25 cellular contexts compared by ENCODE assay signal in genomic region chr7:741191-741671, GRCh38. TPM values are rescaled to one million over a fixed set of nuclear protein-coding genes. Genes with fewer than 3 reads are reported as not detected.
DNase-seq lines count a peak whose midpoint lies in the region; ATAC-seq and TF ChIP-seq lines count a peak whose summit lies in the region.
"Had no signal": no experiment of that assay in that cellular context is flagged by ENCODE, and none has a peak within 500 bp of the region (broad histone marks: within the 10 kb centered on the region; RNA-seq: fewer than 3 reads in every experiment).

No MANE protein-coding gene starts in this region.

- intact Hi-C loops in Right ventricle myocardium superior (cut with DNase I) (no loop called here), left cardiac atrium (cut with DNase I) (no loop called here), mucosa of descending colon (cut with DNase I, micrococcal nuclease) (no loop called here), spleen (cut with DNase I; ENCODE audit: low total_unique reads) (no loop called here)

- peaks cover 5% of the 10 kb centered on the region for H3K4me1 Mint-ChIP-seq in glutamatergic neuron (ENCODE audit: low read depth, unreplicated experiment)

- H3K36me3 ChIP-seq in mucosa of descending colon (ENCODE audit: low read depth) (no peaks in the 10 kb centered on the region), spleen (peaks cover 0 to 63% (median 31%) of the 10 kb centered on the region in 6 donors)

- no peak for ATAC-seq in Right ventricle myocardium superior (ENCODE audit: poor library complexity)
- no peak for ATAC-seq in left cardiac atrium
- no peak for ATAC-seq in mucosa of descending colon
- no peak for ATAC-seq in foreskin keratinocyte
- ATAC-seq: K562, PC-3 had no signal

- no peaks in the 10 kb centered on the region for H3K4me1 ChIP-seq in mucosa of descending colon (ENCODE audit: low read depth)
- no peaks in the 10 kb centered on the region for H3K4me1 ChIP-seq in spleen
- no peaks in the 10 kb centered on the region for H3K4me1 ChIP-seq in foreskin keratinocyte

- TF ChIP-seq POLR2A in spleen (IDR thresholded peaks at IDR 0.05), result no peak

- no peaks in the 10 kb centered on the region for H3K36me3 Mint-ChIP-seq in glutamatergic neuron (ENCODE audit: unreplicated experiment)

- peaks cover 5% of the 10 kb centered on the region for H3K9me3 Mint-ChIP-seq in glutamatergic neuron (ENCODE audit: unreplicated experiment)
- H3K9me3 Mint-ChIP-seq: CD4-positive, alpha-beta T cell; H9 had no signal

- H3K9me3 ChIP-seq in mucosa of descending colon, result no peaks in the 10 kb centered on the region
- H3K9me3 ChIP-seq in spleen, result peaks cover 0 to 2% (median 0%) of the 10 kb centered on the region in 8 donors
- H3K9me3 ChIP-seq: BLaER1 treated with 17β-estradiol and CSF1 and Interleukin-3, amounts not matched to agents 10 nM and 100 nM had no signal

- WGBS in spleen, 5 donors, result 92 to 98% (median 96%) methylated on average over 10 to 17 of the region's 17 CpGs

- H3K4me3 Mint-ChIP-seq in glutamatergic neuron (ENCODE audit: unreplicated experiment), result no peak overlapping the region
- H3K4me3 Mint-ChIP-seq: CD4-positive, alpha-beta T cell; H9 had no signal

- H3K27me3 Mint-ChIP-seq in glutamatergic neuron (ENCODE audit: unreplicated experiment), result peaks cover 3% of the 10 kb centered on the region
- H3K27me3 Mint-ChIP-seq: CD4-positive, alpha-beta T cell had no signal

- H3K27me3 ChIP-seq in spleen (replicated peaks in 1 of 7) (no peaks in the 10 kb centered on the region), foreskin keratinocyte (no peaks in the 10 kb centered on the region)
- H3K27me3 ChIP-seq: BLaER1 treated with 17β-estradiol and CSF1 and Interleukin-3, amounts not matched to agents 10 nM and 100 nM had no signal

- TF ChIP-seq CTCF in glutamatergic neuron (IDR thresholded peaks at IDR 0.05; ENCODE audit: partially characterized antibody, unreplicated experiment), result no peak
- no peak for TF ChIP-seq CTCF in mucosa of descending colon (IDR thresholded peaks at IDR 0.05)
- TF ChIP-seq CTCF in spleen (IDR thresholded peaks at IDR 0.05 in 8 of 11, conservative IDR thresholded peaks at IDR 0.05 in 3 of 11), result no peak
- TF ChIP-seq CTCF in foreskin keratinocyte (conservative IDR thresholded peaks at IDR 0.05), result no peak

- H3K27ac ChIP-seq in spleen, result no peak overlapping the region
- H3K27ac ChIP-seq in foreskin keratinocyte, result no peak overlapping the region
- H3K27ac ChIP-seq: BLaER1 treated with 17β-estradiol and CSF1 and Interleukin-3, amounts not matched to agents 10 nM and 100 nM; GM23248 had no signal

- H3K27ac Mint-ChIP-seq in glutamatergic neuron (ENCODE audit: unreplicated experiment), result no peak overlapping the region
- H3K27ac Mint-ChIP-seq: CD4-positive, alpha-beta T cell had no signal

- DNase-seq in Right ventricle myocardium superior (peak; percentile 10), left cardiac atrium (no peak), glutamatergic neuron (peak; percentile 10), mucosa of descending colon (peak in 2 of 3 donors; percentile 10 to 34), spleen (peak; percentile 60), foreskin keratinocyte (no peak), cerebellum (ENCODE audit: low spot score) (no peak), RPMI8226 (no peak)
- DNase-seq: AML-193; CD4-positive, alpha-beta T cell; DMS53; GM23248; MV-4-11; NCI-H1105 treated with DMSO at 0.1 percent for 48 hours; NCI-H146; NCI-H1930; NCI-H2107; NCI-H446; NCI-H524 treated with DMSO at 0.1 percent for 48 hours; NCI-H774; PC-3; SHP77 had no signal

- no peak overlapping the region for H3K4me3 ChIP-seq in mucosa of descending colon
- H3K4me3 ChIP-seq in spleen, result no peak overlapping the region
- H3K4me3 ChIP-seq: BLaER1 treated with 17β-estradiol and CSF1 and Interleukin-3, amounts not matched to agents 10 nM and 100 nM; GM23248; K562 had no signal

RNA-seq across cellular contexts. Expression of gene PRKAR1B, which starts 14.2 kb away (rescaled TPM):
- total RNA-seq in Right ventricle myocardium superior (16.5 TPM), left cardiac atrium (10 to 100 TPM; 15.8 to 19.8 TPM), glutamatergic neuron (ENCODE audit: unreplicated experiment) (12.8 TPM), mucosa of descending colon (10 to 100 TPM; 10.1 to 24.5 (median 24.4) TPM), spleen (10 to 100 TPM; 20.8 to 39.5 (median 23.8) TPM), foreskin keratinocyte (13.9 and 21.7 TPM in 2 replicates), cerebellum (41.4 TPM)
- polyA plus RNA-seq in spleen (10 to 100 TPM in 2 of 3 donors, 1 to 10 TPM in 1; 9.9 to 30.2 (median 13.9) TPM), foreskin keratinocyte (15.0 and 25.2 TPM in 2 replicates)

RNA-seq across cellular contexts. Expression of gene DNAAF5, which starts 14.7 kb away (rescaled TPM):
- total RNA-seq in Right ventricle myocardium superior (19.3 TPM), left cardiac atrium (10 to 100 TPM; 14.9 to 15.0 TPM), glutamatergic neuron (ENCODE audit: unreplicated experiment) (15.2 TPM), mucosa of descending colon (10 to 100 TPM; 29.4 to 43.0 (median 30.9) TPM), spleen (10 to 100 TPM; 13.7 to 22.4 (median 21.2) TPM), foreskin keratinocyte (40.4 and 42.4 TPM in 2 replicates), cerebellum (13.6 TPM)
- polyA plus RNA-seq in spleen (1 to 10 TPM; 7.5 to 8.4 (median 7.7) TPM), foreskin keratinocyte (22.6 and 26.3 TPM in 2 replicates)

Comparison
In these comparisons a context has a peak if more than half of its experiments do, and no peak if none do; other contexts are left out.
1. DNase-seq: peak in Right ventricle myocardium superior (single experiment), glutamatergic neuron (single experiment), mucosa of descending colon (2 of 3) and spleen (single experiment); none in left cardiac atrium (single experiment), foreskin keratinocyte (0 of 2), cerebellum (single experiment) and RPMI8226 (single experiment).